In the genomic region with DNA sequence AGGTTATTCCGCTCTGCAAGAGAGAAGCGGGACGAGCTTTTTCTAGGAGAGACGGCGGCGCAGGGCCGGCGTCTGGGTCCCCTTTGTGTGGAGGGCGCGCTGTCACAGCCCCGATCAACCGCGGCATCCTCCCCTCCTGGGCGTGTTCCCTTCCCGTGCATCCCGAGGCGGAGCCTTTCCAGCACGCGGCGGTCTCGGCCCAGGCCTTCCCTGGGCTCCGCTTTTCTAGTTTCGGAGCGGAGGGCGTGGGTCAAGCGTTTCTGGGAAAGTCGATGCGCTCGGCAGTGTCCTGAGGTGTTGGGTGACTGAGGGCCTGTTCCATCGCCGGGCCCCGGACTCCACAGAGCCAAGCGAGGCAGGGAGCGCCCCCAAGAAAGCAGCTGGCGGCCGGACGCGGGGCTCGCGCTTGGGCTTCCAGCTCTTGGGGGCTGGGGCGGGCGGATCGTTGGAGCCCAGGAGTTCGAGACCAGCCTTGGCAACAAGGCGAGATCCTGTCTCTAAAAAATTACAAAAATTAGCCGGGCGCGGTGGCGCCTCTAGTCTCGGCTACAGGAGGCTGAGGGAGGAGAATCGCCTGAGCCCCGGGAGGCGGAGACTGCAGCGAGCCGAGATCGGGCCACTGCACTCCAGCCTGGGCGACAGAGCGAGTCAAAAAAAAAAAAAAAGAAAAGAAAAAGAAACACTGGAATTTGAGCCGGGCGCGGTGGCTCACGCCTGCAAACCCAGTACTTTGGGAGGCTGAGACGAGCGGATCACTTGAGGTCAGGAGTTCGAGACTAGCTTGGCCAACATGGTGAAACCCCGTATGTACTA, we compare ENCODE assay signal across 8 cellular contexts. TPM values are rescaled to one million over a fixed set of nuclear protein-coding genes. Genes with fewer than 3 reads are reported as not detected.
DNase-seq lines count a peak whose midpoint lies in the region; ATAC-seq, FAIRE-seq and TF ChIP-seq lines count a peak whose summit lies in the region.

No MANE protein-coding gene starts in this region.

- intact Hi-C loops in HepG2 (cut with micrococcal nuclease; ENCODE audit: unreplicated experiment) = loop anchor here (10.0 kb wide), 1 partner anchor 94 kb away; the partner anchor contains the start of gene MAPK8IP3

- no peak for FAIRE-seq in HepG2 (lab: Jason Lieb, UNC)

- H4K20me1 ChIP-seq in HepG2 (ENCODE audit: insufficient read depth, low read length) = no peaks in the 10 kb centered on the region

- CTCF ChIA-PET in HepG2 (lab: Yijun Ruan, JAX; ENCODE audit: low intra/inter-chr PET ratio, low total read pairs) = no interaction called here

- H3K27me3 ChIP-seq in brain microvascular endothelial cell (replicated peaks) = no peaks in the 10 kb centered on the region
- H3K27me3 ChIP-seq in HepG2 (ENCODE audit: control insufficient read depth in 1 of 2, insufficient read depth in 2 of 2, low read length in 2 of 2) = no peaks in the 10 kb centered on the region; a peak in 1 of 5 replicates
- no peaks in the 10 kb centered on the region for H3K27me3 ChIP-seq in suprapubic skin

- no TSS peak for BruUV-seq in HepG2 (replicated peaks; lab: Mats Ljungman, UMichigan)

- H3K36me3 ChIP-seq in brain microvascular endothelial cell (replicated peaks) (peaks cover 3% of the 10 kb centered on the region), HepG2 (replicated peaks in 1 of 2; ENCODE audit: control insufficient read depth in 1 of 2, insufficient read depth in 2 of 2, low read length in 2 of 2) (peaks cover 3 to 10% of the 10 kb centered on the region in 2 experiments; a peak in 4 of 5 replicates), suprapubic skin (peaks cover 10% of the 10 kb centered on the region)

- no peak for TF ChIP-seq EP300 in HepG2 (IDR thresholded peaks at IDR 0.05; ENCODE audit: low read depth in 2 of 2, low read length in 2 of 2)
- TF ChIP-seq EP300 in HepG2 (CRISPR knock-in tag; IDR thresholded peaks at IDR 0.05; ENCODE audit: borderline replicate concordance) = no peak
- TF ChIP-seq EP300 in suprapubic skin (IDR thresholded peaks at IDR 0.05) = no peak

- in situ Hi-C loops in brain microvascular endothelial cell (cut with HindIII; ENCODE audit: low pct_ligation_motif_present, low sequenced_read_pairs) (no loop called here), HepG2 (cut with HindIII; ENCODE audit: extremely low pct_ligation_motif_present, low pct_unique_long_range_greater_than_20kb) (no loop called here)

- POLR2A ChIA-PET in HepG2 (lab: Yijun Ruan, JAX) = interaction anchor here (0.6 to 2.6 kb wide), 10 partner anchors 10 to 330 kb away, joined by 3 to 8 read pairs (median 4); partner anchors contain the start of genes FAHD1, JPT2, MAPK8IP3 and NUBP2

- H3K27ac ChIP-seq in brain microvascular endothelial cell (peak overlapping the region; percentile 66), HepG2 (ENCODE audit: extremely low read length, insufficient read depth, low read length) (peak overlapping the region; percentile 81), suprapubic skin (peak overlapping the region; percentile 85)

- H3K79me2 ChIP-seq in HepG2 (ENCODE audit: insufficient read depth, low read length) = peaks cover 34% of the 10 kb centered on the region

- peak; percentile 11 for ATAC-seq in HepG2
- no peak for ATAC-seq in HG03469 (IDR thresholded peaks at IDR 0.05; ENCODE audit: unreplicated experiment)

- peak; percentile 12 for DNase-seq in EH (ENCODE audit: low read depth)
- DNase-seq in NB4 (ENCODE audit: low read depth) = peak; percentile 32
- peak; percentile 47 for DNase-seq in brain microvascular endothelial cell
- no peak for DNase-seq in HepG2 (ENCODE audit: low spot score)
- no peak for DNase-seq in suprapubic skin (ENCODE audit: low spot score in 2 of 2)
- no peak for DNase-seq in AG08396 (ENCODE audit: low spot score)
- no peak for DNase-seq in DMS 273 treated with DMSO at 0.1 percent for 48 hours (lab: John Stamatoyannopoulos, UW)

- WGBS in HepG2 (ENCODE audit: low lambda C conversion rate) = 52% methylated on average over 50 of the region's 66 CpGs
- WGBS in suprapubic skin = 4% methylated on average over 56 of the region's 66 CpGs

- H3K9me3 ChIP-seq in HepG2 (ENCODE audit: low read length) = no peaks in the 10 kb centered on the region
- H3K9me3 ChIP-seq in suprapubic skin = no peaks in the 10 kb centered on the region

- H3K4me3 ChIP-seq in NB4 (ENCODE audit: low read depth, low read length) = peak overlapping the region; percentile 57
- H3K4me3 ChIP-seq in brain microvascular endothelial cell (ENCODE audit: low read depth, low read length) = peak overlapping the region; percentile 75
- H3K4me3 ChIP-seq in HepG2 (replicated peaks in 1 of 3; ENCODE audit: insufficient read depth in 1 of 3, low read depth in 2 of 3, low read length in 3 of 3) = peak overlapping the region; percentile 47 to 81 (median 66); a peak in 5 of 6 replicates
- peak overlapping the region; percentile 99 for H3K4me3 ChIP-seq in suprapubic skin

- TF ChIP-seq POLR2A in NB4 (IDR thresholded peaks at IDR 0.05; ENCODE audit: extremely low read depth, insufficient read length) (peak; percentile 23), HepG2 (IDR thresholded peaks at IDR 0.05; ENCODE audit: insufficient read depth in 1 of 2, low read depth in 2 of 2, low read length in 2 of 2) (no peak; a peak in 1 of 4 replicates), suprapubic skin (IDR thresholded peaks at IDR 0.05) (no peak)

- no peak for TF ChIP-seq RAD21 in HepG2 (CRISPR knock-in tag; IDR thresholded peaks at IDR 0.05)

- peak overlapping the region; percentile 74 for H3K4me2 ChIP-seq in HepG2 (ENCODE audit: low read depth, low read length)

- H3K9ac ChIP-seq in HepG2 (ENCODE audit: insufficient read depth, low read depth, low read length) = peak overlapping the region; percentile 75

- peaks cover 30% of the 10 kb centered on the region for H3K4me1 ChIP-seq in HepG2 (ENCODE audit: insufficient read depth, low read length)
- H3K4me1 ChIP-seq in suprapubic skin = peaks cover 52% of the 10 kb centered on the region

- TF ChIP-seq CTCF in NB4 (IDR thresholded peaks at IDR 0.05; ENCODE audit: low read depth, low read length) (no peak), brain microvascular endothelial cell (IDR thresholded peaks at IDR 0.05; ENCODE audit: low read depth, low read length, missing control alignments) (no peak), HepG2 (CRISPR knock-in tag; IDR thresholded peaks at IDR 0.05) (no peak), suprapubic skin (IDR thresholded peaks at IDR 0.05) (no peak)

- no peak overlapping the region for H2AFZ ChIP-seq in HepG2 (ENCODE audit: low read length)

TF ChIP-seq in HepG2, 621 proteins besides CTCF, POLR2A, EP300 and RAD21 (continues in another document):
- TF ChIP-seq ZNF17 (CRISPR knock-in tag; IDR thresholded peaks at IDR 0.05) (no peak), FOXA3 (CRISPR knock-in tag; IDR thresholded peaks at IDR 0.05) (no peak), ZNF629 (CRISPR knock-in tag; conservative IDR thresholded peaks at IDR 0.05) (no peak)

RNA-seq across cellular contexts. Expression of gene IFT140, which starts 0.8 kb away (rescaled TPM):
- total RNA-seq in HepG2 (2016; rRNA removed; fragmentation: Illumina TruSeq; extraction: Trizol) (7.8 and 9.5 TPM in 2 replicates), suprapubic skin (10 to 100 TPM; 13.8 to 38.4 (median 17.0) TPM)
- total RNA-seq in HepG2 (2016; cell fraction: cytosol; rRNA removed; fragmentation: Illumina TruSeq; extraction: Trizol; ENCODE audit: low read depth) = 2.3 and 2.6 TPM in 2 replicates
- total RNA-seq in HepG2 (2016; cell fraction: insoluble cytoplasmic fraction; rRNA removed; fragmentation: Illumina TruSeq; extraction: Trizol) = 7.1 and 10.5 TPM in 2 replicates
- total RNA-seq in HepG2 (2016; cell fraction: membrane; rRNA removed; fragmentation: Illumina TruSeq; extraction: Trizol) = 3.8 TPM in 2 replicates
- total RNA-seq in HepG2 (2016; cell fraction: nucleus; rRNA removed; fragmentation: Illumina TruSeq; extraction: Trizol) = 11.8 and 12.8 TPM in 2 replicates
- 5.8 and 7.0 TPM in 2 replicates for polyA plus RNA-seq in HepG2 (2011; rRNA removed)
- polyA plus RNA-seq in HepG2 (2011; cell fraction: cytosol; rRNA removed) = 2.9 and 4.1 TPM in 2 replicates
- 37.4 and 49.4 TPM in 2 replicates for polyA plus RNA-seq in HepG2 (2011; cell fraction: nucleus; rRNA removed)
- polyA plus RNA-seq in HepG2 (2012) = 6.3 and 6.8 TPM in 2 replicates
- 0.67 and 0.86 TPM in 2 replicates for polyA plus RNA-seq in HepG2 (2016; cell fraction: cytosol; fragmentation: Illumina TruSeq; extraction: Trizol; ENCODE audit: low read depth)
- 3.7 and 5.8 TPM in 2 replicates for polyA plus RNA-seq in HepG2 (2016; cell fraction: insoluble cytoplasmic fraction; fragmentation: Illumina TruSeq; extraction: Trizol; ENCODE audit: low read depth)
- polyA plus RNA-seq in HepG2 (2016; cell fraction: membrane; fragmentation: Illumina TruSeq; extraction: Trizol; ENCODE audit: low read depth) = 1.1 and 1.2 TPM in 2 replicates
- 22.2 TPM in 2 replicates for polyA plus RNA-seq in HepG2 (2016; cell fraction: nucleus; fragmentation: Illumina TruSeq; extraction: Trizol; ENCODE audit: insufficient read depth, low read depth)
- 16.9 and 18.0 TPM in 2 replicates for polyA minus RNA-seq in HepG2 (2011; rRNA and poly(A)+ RNA removed; ENCODE audit: low replicate concordance)
- 3.3 and 3.7 TPM in 2 replicates for polyA minus RNA-seq in HepG2 (2011; cell fraction: cytosol; rRNA and poly(A)+ RNA removed)
- polyA minus RNA-seq in HepG2 (2011; cell fraction: nucleus; rRNA and poly(A)+ RNA removed) = 21.0 and 26.9 TPM in 2 replicates

RNA-seq across cellular contexts. Expression of gene CRAMP1, which starts 1.1 kb away (rescaled TPM):
- total RNA-seq in HepG2 (2016; rRNA removed; fragmentation: Illumina TruSeq; extraction: Trizol) (6.6 and 6.8 TPM in 2 replicates), suprapubic skin (10 to 100 TPM; 15.7 to 39.3 (median 26.1) TPM)
- 4.6 and 4.8 TPM in 2 replicates for total RNA-seq in HepG2 (2016; cell fraction: cytosol; rRNA removed; fragmentation: Illumina TruSeq; extraction: Trizol; ENCODE audit: low read depth)
- 4.8 and 6.7 TPM in 2 replicates for total RNA-seq in HepG2 (2016; cell fraction: insoluble cytoplasmic fraction; rRNA removed; fragmentation: Illumina TruSeq; extraction: Trizol)
- 3.4 and 4.3 TPM in 2 replicates for total RNA-seq in HepG2 (2016; cell fraction: membrane; rRNA removed; fragmentation: Illumina TruSeq; extraction: Trizol)
- total RNA-seq in HepG2 (2016; cell fraction: nucleus; rRNA removed; fragmentation: Illumina TruSeq; extraction: Trizol) = 8.4 and 8.5 TPM in 2 replicates
- 9.7 and 13.0 TPM in 2 replicates for polyA plus RNA-seq in HepG2 (2011; rRNA removed)
- polyA plus RNA-seq in HepG2 (2011; cell fraction: cytosol; rRNA removed) = 5.7 and 6.6 TPM in 2 replicates
- polyA plus RNA-seq in HepG2 (2011; cell fraction: nucleus; rRNA removed) = 25.2 and 30.8 TPM in 2 replicates
- polyA plus RNA-seq in HepG2 (2012) = 6.5 and 9.3 TPM in 2 replicates
- 0.15 and 0.21 TPM in 2 replicates for polyA plus RNA-seq in HepG2 (2016; cell fraction: cytosol; fragmentation: Illumina TruSeq; extraction: Trizol; ENCODE audit: low read depth)
- polyA plus RNA-seq in HepG2 (2016; cell fraction: insoluble cytoplasmic fraction; fragmentation: Illumina TruSeq; extraction: Trizol; ENCODE audit: low read depth) = 3.6 and 5.5 TPM in 2 replicates
- polyA plus RNA-seq in HepG2 (2016; cell fraction: membrane; fragmentation: Illumina TruSeq; extraction: Trizol; ENCODE audit: low read depth) = 0.46 and 0.65 TPM in 2 replicates
- polyA plus RNA-seq in HepG2 (2016; cell fraction: nucleus; fragmentation: Illumina TruSeq; extraction: Trizol; ENCODE audit: insufficient read depth, low read depth) = 24.3 and 25.2 TPM in 2 replicates
- 18.6 and 18.8 TPM in 2 replicates for polyA minus RNA-seq in HepG2 (2011; rRNA and poly(A)+ RNA removed; ENCODE audit: low replicate concordance)
- 7.2 and 8.2 TPM in 2 replicates for polyA minus RNA-seq in HepG2 (2011; cell fraction: cytosol; rRNA and poly(A)+ RNA removed)
- polyA minus RNA-seq in HepG2 (2011; cell fraction: nucleus; rRNA and poly(A)+ RNA removed) = 9.7 and 13.7 TPM in 2 replicates

Comparison
In these comparisons a context has a peak if more than half of its experiments do, and no peak if none do; other contexts are left out.
1. DNase-seq: peak in EH (single experiment), NB4 (single experiment) and brain microvascular endothelial cell (single experiment); none in HepG2 (single experiment), suprapubic skin (0 of 2), AG08396 (single experiment) and DMS 273 treated with DMSO at 0.1 percent for 48 hours (single experiment).
2. Peak in every context shown above with its lines, with median percentiles within 50 percentile points of each other: H3K4me3 ChIP-seq and H3K27ac ChIP-seq.